1 cellular context compared by ENCODE assay signal in the genomic region with DNA sequence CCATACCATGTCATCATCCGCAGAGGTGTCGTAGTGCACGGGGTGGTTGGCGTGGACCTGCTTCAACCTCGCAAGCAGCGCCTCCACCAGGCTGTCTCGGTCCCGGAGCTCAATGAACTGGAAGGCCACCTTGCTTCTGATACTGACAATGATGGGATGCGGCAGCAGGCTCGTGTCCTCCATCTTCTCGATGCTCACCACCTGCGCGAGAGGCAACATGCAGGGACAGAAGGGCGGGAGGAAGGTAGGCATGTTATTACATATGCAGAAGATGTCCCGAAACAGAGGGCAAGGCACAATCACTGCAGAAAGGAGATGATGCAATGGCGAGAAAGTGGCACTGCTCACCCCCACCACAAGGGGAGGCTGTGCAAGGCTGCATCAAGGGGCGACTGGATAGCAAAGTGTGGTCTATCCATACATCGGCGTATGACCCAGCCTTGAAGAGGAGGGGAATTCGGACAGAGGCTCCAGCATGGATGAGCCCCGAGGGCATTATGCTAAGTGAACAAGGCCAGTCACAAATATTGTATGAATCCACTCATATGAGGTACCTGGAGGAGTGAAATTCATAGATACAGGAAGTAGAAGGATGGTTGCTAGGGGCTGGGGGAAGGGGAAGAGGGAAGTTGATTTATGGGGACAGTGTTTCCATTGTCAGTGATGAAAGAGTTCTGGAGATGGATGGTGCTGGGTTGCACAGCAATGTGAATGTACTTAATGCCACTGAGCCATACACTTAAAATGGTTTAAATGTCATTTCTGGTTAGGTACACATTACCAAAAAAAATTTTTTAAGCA.
TF ChIP-seq lines count a peak whose summit lies in the region.

No MANE protein-coding gene starts in this region.

TF ChIP-seq in HepG2, 621 proteins besides CTCF, POLR2A, EP300 and RAD21 (continued from another document and continues in another):
- TF ChIP-seq, protein P1, sequence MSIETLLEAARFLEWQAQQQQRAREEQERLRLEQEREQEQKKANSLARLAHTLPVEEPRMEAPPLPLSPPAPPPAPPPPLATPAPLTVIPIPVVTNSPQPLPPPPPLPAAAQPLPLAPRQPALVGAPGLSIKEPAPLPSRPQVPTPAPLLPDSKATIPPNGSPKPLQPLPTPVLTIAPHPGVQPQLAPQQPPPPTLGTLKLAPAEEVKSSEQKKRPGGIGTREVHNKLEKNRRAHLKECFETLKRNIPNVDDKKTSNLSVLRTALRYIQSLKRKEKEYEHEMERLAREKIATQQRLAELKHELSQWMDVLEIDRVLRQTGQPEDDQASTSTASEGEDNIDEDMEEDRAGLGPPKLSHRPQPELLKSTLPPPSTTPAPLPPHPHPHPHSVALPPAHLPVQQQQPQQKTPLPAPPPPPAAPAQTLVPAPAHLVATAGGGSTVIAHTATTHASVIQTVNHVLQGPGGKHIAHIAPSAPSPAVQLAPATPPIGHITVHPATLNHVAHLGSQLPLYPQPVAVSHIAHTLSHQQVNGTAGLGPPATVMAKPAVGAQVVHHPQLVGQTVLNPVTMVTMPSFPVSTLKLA (IDR thresholded peaks at IDR 0.05), result no peak
- no peak for TF ChIP-seq ZBTB20 (CRISPR knock-in tag; IDR thresholded peaks at IDR 0.05; ENCODE audit: borderline replicate concordance, low read depth)
- 0 out of 2 replicates have a peak, but pooled peaks have one; percentile 36 for TF ChIP-seq YEATS2 (CRISPR knock-in tag; IDR thresholded peaks at IDR 0.05; ENCODE audit: borderline replicate concordance)
- TF ChIP-seq SIX4 (CRISPR knock-in tag; IDR thresholded peaks at IDR 0.05), result no peak
- TF ChIP-seq POGZ (CRISPR knock-in tag; IDR thresholded peaks at IDR 0.05), result 0 out of 2 replicates have a peak, but pooled peaks have one; percentile 23
- TF ChIP-seq, protein P2, sequence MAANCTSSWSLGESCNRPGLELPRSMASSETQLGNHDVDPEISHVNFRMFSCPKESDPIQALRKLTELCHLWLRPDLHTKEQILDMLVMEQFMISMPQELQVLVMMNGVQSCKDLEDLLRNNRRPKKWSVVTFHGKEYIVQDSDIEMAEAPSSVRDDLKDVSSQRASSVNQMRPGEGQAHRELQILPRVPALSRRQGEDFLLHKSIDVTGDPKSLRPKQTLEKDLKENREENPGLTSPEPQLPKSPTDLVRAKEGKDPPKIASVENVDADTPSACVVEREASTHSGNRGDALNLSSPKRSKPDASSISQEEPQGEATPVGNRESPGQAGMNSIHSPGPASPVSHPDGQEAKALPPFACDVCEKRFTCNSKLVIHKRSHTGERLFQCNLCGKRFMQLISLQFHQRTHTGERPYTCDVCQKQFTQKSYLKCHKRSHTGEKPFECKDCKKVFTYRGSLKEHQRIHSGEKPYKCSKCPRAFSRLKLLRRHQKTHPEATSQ (CRISPR knock-in tag; IDR thresholded peaks at IDR 0.05; ENCODE audit: borderline replicate concordance), result no peak
- no peak for TF ChIP-seq ZNF468 (CRISPR knock-in tag; IDR thresholded peaks at IDR 0.05)
- TF ChIP-seq MEIS2 (CRISPR knock-in tag; IDR thresholded peaks at IDR 0.05), result no peak
- TF ChIP-seq SAP130 (CRISPR knock-in tag; IDR thresholded peaks at IDR 0.05; ENCODE audit: low read depth), result peak; percentile 63
- no peak for TF ChIP-seq ARHGAP35 (CRISPR knock-in tag; IDR thresholded peaks at IDR 0.05; ENCODE audit: borderline replicate concordance)
- TF ChIP-seq, protein P3, sequence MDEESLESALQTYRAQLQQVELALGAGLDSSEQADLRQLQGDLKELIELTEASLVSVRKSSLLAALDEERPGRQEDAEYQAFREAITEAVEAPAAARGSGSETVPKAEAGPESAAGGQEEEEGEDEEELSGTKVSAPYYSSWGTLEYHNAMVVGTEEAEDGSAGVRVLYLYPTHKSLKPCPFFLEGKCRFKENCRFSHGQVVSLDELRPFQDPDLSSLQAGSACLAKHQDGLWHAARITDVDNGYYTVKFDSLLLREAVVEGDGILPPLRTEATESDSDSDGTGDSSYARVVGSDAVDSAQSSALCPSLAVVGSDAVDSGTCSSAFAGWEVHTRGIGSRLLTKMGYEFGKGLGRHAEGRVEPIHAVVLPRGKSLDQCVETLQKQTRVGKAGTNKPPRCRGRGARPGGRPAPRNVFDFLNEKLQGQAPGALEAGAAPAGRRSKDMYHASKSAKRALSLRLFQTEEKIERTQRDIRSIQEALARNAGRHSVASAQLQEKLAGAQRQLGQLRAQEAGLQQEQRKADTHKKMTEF (CRISPR knock-in tag; IDR thresholded peaks at IDR 0.05), result no peak
- TF ChIP-seq, protein P4, sequence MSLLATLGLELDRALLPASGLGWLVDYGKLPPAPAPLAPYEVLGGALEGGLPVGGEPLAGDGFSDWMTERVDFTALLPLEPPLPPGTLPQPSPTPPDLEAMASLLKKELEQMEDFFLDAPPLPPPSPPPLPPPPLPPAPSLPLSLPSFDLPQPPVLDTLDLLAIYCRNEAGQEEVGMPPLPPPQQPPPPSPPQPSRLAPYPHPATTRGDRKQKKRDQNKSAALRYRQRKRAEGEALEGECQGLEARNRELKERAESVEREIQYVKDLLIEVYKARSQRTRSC (CRISPR knock-in tag; IDR thresholded peaks at IDR 0.05; ENCODE audit: low read depth), result no peak
- TF ChIP-seq, protein P5, sequence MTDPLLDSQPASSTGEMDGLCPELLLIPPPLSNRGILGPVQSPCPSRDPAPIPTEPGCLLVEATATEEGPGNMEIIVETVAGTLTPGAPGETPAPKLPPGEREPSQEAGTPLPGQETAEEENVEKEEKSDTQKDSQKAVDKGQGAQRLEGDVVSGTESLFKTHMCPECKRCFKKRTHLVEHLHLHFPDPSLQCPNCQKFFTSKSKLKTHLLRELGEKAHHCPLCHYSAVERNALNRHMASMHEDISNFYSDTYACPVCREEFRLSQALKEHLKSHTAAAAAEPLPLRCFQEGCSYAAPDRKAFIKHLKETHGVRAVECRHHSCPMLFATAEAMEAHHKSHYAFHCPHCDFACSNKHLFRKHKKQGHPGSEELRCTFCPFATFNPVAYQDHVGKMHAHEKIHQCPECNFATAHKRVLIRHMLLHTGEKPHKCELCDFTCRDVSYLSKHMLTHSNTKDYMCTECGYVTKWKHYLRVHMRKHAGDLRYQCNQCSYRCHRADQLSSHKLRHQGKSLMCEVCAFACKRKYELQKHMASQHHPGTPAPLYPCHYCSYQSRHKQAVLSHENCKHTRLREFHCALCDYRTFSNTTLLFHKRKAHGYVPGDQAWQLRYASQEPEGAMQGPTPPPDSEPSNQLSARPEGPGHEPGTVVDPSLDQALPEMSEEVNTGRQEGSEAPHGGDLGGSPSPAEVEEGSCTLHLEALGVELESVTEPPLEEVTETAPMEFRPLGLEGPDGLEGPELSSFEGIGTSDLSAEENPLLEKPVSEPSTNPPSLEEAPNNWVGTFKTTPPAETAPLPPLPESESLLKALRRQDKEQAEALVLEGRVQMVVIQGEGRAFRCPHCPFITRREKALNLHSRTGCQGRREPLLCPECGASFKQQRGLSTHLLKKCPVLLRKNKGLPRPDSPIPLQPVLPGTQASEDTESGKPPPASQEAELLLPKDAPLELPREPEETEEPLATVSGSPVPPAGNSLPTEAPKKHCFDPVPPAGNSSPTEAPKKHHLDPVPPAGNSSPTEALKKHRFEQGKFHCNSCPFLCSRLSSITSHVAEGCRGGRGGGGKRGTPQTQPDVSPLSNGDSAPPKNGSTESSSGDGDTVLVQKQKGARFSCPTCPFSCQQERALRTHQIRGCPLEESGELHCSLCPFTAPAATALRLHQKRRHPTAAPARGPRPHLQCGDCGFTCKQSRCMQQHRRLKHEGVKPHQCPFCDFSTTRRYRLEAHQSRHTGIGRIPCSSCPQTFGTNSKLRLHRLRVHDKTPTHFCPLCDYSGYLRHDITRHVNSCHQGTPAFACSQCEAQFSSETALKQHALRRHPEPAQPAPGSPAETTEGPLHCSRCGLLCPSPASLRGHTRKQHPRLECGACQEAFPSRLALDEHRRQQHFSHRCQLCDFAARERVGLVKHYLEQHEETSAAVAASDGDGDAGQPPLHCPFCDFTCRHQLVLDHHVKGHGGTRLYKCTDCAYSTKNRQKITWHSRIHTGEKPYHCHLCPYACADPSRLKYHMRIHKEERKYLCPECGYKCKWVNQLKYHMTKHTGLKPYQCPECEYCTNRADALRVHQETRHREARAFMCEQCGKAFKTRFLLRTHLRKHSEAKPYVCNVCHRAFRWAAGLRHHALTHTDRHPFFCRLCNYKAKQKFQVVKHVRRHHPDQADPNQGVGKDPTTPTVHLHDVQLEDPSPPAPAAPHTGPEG (CRISPR knock-in tag; IDR thresholded peaks at IDR 0.05), result no peak
- peak; percentile 54; the same call in 1 of the 2 replicates for TF ChIP-seq HIVEP1 (CRISPR knock-in tag; IDR thresholded peaks at IDR 0.05)
- TF ChIP-seq KAT8 (CRISPR knock-in tag; IDR thresholded peaks at IDR 0.05), result peak; percentile 32; the same call in 1 of the 2 replicates
- TF ChIP-seq PRMT3 (CRISPR knock-in tag; IDR thresholded peaks at IDR 0.05; ENCODE audit: borderline replicate concordance, low read depth), result no peak
- no peak for TF ChIP-seq ZMYM2 (CRISPR knock-in tag; IDR thresholded peaks at IDR 0.05)
- TF ChIP-seq RORA (CRISPR knock-in tag; IDR thresholded peaks at IDR 0.05), result no peak
- TF ChIP-seq, protein P6, sequence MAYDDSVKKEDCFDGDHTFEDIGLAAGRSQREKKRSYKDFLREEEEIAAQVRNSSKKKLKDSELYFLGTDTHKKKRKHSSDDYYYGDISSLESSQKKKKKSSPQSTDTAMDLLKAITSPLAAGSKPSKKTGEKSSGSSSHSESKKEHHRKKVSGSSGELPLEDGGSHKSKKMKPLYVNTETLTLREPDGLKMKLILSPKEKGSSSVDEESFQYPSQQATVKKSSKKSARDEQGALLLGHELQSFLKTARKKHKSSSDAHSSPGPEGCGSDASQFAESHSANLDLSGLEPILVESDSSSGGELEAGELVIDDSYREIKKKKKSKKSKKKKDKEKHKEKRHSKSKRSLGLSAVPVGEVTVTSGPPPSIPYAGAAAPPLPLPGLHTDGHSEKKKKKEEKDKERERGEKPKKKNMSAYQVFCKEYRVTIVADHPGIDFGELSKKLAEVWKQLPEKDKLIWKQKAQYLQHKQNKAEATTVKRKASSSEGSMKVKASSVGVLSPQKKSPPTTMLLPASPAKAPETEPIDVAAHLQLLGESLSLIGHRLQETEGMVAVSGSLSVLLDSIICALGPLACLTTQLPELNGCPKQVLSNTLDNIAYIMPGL (CRISPR knock-in tag; IDR thresholded peaks at IDR 0.05; ENCODE audit: borderline replicate concordance in 1 of 2, low read depth in 1 of 2), result peak in 1 of 2 experiments; percentile 82; a peak in 1 of 4 replicates
- TF ChIP-seq TMF1 (CRISPR knock-in tag; IDR thresholded peaks at IDR 0.05; ENCODE audit: low read depth), result no peak
- TF ChIP-seq U2AF2 (IDR thresholded peaks at IDR 0.05; ENCODE audit: low read depth, low read length), result no peak
- TF ChIP-seq, protein P7, sequence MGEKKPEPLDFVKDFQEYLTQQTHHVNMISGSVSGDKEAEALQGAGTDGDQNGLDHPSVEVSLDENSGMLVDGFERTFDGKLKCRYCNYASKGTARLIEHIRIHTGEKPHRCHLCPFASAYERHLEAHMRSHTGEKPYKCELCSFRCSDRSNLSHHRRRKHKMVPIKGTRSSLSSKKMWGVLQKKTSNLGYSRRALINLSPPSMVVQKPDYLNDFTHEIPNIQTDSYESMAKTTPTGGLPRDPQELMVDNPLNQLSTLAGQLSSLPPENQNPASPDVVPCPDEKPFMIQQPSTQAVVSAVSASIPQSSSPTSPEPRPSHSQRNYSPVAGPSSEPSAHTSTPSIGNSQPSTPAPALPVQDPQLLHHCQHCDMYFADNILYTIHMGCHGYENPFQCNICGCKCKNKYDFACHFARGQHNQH (CRISPR knock-in tag; IDR thresholded peaks at IDR 0.05), result peak; percentile 74; the same call in 1 of the 2 replicates
- TF ChIP-seq ZC3H4 (CRISPR knock-in tag; IDR thresholded peaks at IDR 0.05; ENCODE audit: borderline replicate concordance), result peak; percentile 60; the same call in 1 of the 2 replicates
- no peak for TF ChIP-seq ZSCAN31 (CRISPR knock-in tag; IDR thresholded peaks at IDR 0.05; ENCODE audit: low read depth)
- TF ChIP-seq KLF16 (CRISPR knock-in tag; IDR thresholded peaks at IDR 0.05), result 0 out of 4 replicates have a peak, but pooled peaks of 1 of the 2 experiments have one; percentile 28
- TF ChIP-seq SETDB1 (CRISPR knock-in tag; IDR thresholded peaks at IDR 0.05; ENCODE audit: borderline replicate concordance), result no peak
- no peak for TF ChIP-seq ZNF543 (CRISPR knock-in tag; IDR thresholded peaks at IDR 0.05)
- peak; percentile 28; the same call in 1 of the 2 replicates for TF ChIP-seq HMG20A (CRISPR knock-in tag; IDR thresholded peaks at IDR 0.05; ENCODE audit: borderline replicate concordance)
- TF ChIP-seq NFRKB (IDR thresholded peaks at IDR 0.05), result no peak
- TF ChIP-seq, protein P8, sequence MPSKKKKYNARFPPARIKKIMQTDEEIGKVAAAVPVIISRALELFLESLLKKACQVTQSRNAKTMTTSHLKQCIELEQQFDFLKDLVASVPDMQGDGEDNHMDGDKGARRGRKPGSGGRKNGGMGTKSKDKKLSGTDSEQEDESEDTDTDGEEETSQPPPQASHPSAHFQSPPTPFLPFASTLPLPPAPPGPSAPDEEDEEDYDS (CRISPR knock-in tag; IDR thresholded peaks at IDR 0.05), result no peak
- peak; percentile 90 for TF ChIP-seq STAG1 (CRISPR knock-in tag; IDR thresholded peaks at IDR 0.05)
- TF ChIP-seq SMAD3 (CRISPR knock-in tag; IDR thresholded peaks at IDR 0.05), result peak; percentile 72; the same call in 1 of the 2 replicates
- TF ChIP-seq PCBP1 (IDR thresholded peaks at IDR 0.05; ENCODE audit: borderline replicate concordance, low read depth, low read length), result no peak
- no peak for TF ChIP-seq ZNF788 (CRISPR knock-in tag; IDR thresholded peaks at IDR 0.05; ENCODE audit: borderline replicate concordance)
- no peak for TF ChIP-seq ZFP36 (IDR thresholded peaks at IDR 0.05; ENCODE audit: borderline replicate concordance, low read depth, low read length, partially characterized antibody)
- TF ChIP-seq MED1 (CRISPR knock-in tag; IDR thresholded peaks at IDR 0.05), result peak; percentile 52
- TF ChIP-seq ZNF251 (CRISPR knock-in tag; IDR thresholded peaks at IDR 0.05), result no peak
- no peak for TF ChIP-seq ZNF337 (CRISPR knock-in tag; IDR thresholded peaks at IDR 0.05; ENCODE audit: borderline replicate concordance, low read depth)
- TF ChIP-seq, protein P9, sequence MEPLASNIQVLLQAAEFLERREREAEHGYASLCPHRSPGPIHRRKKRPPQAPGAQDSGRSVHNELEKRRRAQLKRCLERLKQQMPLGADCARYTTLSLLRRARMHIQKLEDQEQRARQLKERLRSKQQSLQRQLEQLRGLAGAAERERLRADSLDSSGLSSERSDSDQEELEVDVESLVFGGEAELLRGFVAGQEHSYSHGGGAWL (CRISPR knock-in tag; IDR thresholded peaks at IDR 0.05), result 0 out of 2 replicates have a peak, but pooled peaks have one; percentile 38
- no peak for TF ChIP-seq ZNF660 (CRISPR knock-in tag; IDR thresholded peaks at IDR 0.05; ENCODE audit: borderline replicate concordance, low read depth)
- no peak for TF ChIP-seq EHMT2 (IDR thresholded peaks at IDR 0.05; ENCODE audit: borderline replicate concordance, low read depth, low read length)
- TF ChIP-seq, protein P10, sequence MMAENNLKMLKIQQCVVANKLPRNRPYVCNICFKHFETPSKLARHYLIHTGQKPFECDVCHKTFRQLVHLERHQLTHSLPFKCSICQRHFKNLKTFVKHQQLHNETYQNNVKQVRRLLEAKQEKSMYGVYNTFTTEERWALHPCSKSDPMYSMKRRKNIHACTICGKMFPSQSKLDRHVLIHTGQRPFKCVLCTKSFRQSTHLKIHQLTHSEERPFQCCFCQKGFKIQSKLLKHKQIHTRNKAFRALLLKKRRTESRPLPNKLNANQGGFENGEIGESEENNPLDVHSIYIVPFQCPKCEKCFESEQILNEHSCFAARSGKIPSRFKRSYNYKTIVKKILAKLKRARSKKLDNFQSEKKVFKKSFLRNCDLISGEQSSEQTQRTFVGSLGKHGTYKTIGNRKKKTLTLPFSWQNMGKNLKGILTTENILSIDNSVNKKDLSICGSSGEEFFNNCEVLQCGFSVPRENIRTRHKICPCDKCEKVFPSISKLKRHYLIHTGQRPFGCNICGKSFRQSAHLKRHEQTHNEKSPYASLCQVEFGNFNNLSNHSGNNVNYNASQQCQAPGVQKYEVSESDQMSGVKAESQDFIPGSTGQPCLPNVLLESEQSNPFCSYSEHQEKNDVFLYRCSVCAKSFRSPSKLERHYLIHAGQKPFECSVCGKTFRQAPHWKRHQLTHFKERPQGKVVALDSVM (CRISPR knock-in tag; IDR thresholded peaks at IDR 0.05), result no peak
- no peak for TF ChIP-seq ZNF629 (CRISPR knock-in tag; conservative IDR thresholded peaks at IDR 0.05)
